Comparison of ENCODE assay signal across 1 cellular context in the genomic region with DNA sequence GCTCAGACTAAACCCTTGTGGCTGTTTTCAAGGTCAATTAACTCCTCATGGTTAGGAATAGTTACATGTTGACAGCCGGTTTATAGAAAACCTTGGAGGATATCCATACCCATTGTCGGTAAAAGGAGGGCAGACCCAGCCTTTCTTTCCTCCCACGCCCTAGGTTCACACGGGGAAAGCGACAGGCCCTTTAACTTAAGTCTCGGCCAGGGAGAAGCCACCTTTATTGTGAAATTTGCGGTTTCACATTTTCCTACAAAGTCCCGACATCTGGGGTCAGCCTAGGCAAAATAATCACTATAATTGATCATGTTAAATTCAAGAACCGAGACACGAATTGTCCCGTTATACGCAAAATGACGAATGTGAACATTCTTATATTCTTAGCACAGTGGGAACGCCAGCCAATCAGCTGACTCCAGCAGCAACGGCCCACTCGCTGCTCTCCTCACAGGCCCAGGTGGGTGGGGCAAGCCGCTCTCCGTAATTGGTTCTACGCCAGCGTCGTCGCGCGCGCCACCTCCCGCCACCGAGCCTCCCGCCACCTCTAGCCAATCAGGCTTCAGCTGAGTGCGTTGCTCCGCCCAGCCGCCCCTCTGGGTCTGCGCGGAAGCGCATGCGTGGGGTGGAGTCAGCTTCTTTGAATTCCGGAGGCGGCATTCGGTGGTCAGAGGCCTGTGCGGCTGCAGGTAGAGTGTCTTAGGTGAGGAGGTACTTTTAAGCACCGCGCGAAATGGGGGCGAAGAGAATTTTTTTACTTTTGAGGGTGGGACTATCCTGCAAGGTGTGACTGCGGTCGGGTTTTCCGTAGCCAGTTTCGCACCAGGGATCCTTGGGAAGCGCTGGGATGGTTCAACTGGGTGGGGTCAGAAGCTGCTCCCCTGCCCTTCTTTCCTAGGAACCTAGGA.
TF ChIP-seq lines count a peak whose summit lies in the region.

A gene with protein sequence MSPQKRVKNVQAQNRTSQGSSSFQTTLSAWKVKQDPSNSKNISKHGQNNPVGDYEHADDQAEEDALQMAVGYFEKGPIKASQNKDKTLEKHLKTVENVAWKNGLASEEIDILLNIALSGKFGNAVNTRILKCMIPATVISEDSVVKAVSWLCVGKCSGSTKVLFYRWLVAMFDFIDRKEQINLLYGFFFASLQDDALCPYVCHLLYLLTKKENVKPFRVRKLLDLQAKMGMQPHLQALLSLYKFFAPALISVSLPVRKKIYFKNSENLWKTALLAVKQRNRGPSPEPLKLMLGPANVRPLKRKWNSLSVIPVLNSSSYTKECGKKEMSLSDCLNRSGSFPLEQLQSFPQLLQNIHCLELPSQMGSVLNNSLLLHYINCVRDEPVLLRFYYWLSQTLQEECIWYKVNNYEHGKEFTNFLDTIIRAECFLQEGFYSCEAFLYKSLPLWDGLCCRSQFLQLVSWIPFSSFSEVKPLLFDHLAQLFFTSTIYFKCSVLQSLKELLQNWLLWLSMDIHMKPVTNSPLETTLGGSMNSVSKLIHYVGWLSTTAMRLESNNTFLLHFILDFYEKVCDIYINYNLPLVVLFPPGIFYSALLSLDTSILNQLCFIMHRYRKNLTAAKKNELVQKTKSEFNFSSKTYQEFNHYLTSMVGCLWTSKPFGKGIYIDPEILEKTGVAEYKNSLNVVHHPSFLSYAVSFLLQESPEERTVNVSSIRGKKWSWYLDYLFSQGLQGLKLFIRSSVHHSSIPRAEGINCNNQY (plus strand): TSS at position 659 of the 908 bp plus-strand sequence. CDS start 2,867 bp downstream, outside the sequence.

TF ChIP-seq in HepG2, 621 proteins besides CTCF, POLR2A, EP300 and RAD21 (continued from another document and continues in another):
- TF ChIP-seq, protein P1, sequence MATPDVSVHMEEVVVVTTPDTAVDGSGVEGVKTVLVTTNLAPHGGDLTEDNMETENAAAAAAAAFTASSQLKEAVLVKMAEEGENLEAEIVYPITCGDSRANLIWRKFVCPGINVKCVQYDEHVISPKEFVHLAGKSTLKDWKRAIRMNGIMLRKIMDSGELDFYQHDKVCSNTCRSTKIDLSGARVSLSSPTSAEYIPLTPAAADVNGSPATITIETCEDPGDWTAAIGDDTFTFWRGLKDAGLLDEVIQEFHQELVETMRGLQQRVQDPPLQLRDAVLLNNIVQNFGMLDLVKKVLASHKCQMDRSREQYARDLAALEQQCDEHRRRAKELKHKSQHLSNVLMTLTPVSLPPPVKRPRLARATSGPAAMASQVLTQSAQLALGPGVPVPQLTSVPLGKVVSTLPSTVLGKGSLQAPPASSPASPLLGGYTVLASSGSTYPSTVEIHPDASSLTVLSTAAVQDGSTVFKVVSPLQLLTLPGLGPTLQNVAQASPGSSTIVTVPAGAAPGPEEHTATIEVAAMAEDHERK (CRISPR knock-in tag; IDR thresholded peaks at IDR 0.05; ENCODE audit: low read depth) = 0 out of 2 replicates have a peak, but pooled peaks have one; percentile 23
- TF ChIP-seq NFYB (CRISPR knock-in tag; IDR thresholded peaks at IDR 0.05) (peak; percentile 82), MEIS1 (CRISPR knock-in tag; IDR thresholded peaks at IDR 0.05; ENCODE audit: borderline replicate concordance) (no peak), ZNF17 (CRISPR knock-in tag; IDR thresholded peaks at IDR 0.05) (no peak), CCDC6 (CRISPR knock-in tag; IDR thresholded peaks at IDR 0.05) (no peak; the same call in 1 of the 2 replicates), ZFP90 (CRISPR knock-in tag; IDR thresholded peaks at IDR 0.05; ENCODE audit: borderline replicate concordance) (no peak), MLLT10 (CRISPR knock-in tag; IDR thresholded peaks at IDR 0.05) (no peak), ELF3 (CRISPR knock-in tag; IDR thresholded peaks at IDR 0.05) (no peak), ZNF569 (CRISPR knock-in tag; IDR thresholded peaks at IDR 0.05; ENCODE audit: borderline replicate concordance) (no peak), REL (CRISPR knock-in tag; conservative IDR thresholded peaks at IDR 0.05) (no peak), ATF1 (CRISPR knock-in tag; IDR thresholded peaks at IDR 0.05) (no peak; the same call in 1 of the 2 replicates), RFXAP (CRISPR knock-in tag; IDR thresholded peaks at IDR 0.05; ENCODE audit: borderline replicate concordance) (0 out of 2 replicates have a peak, but pooled peaks have one; percentile 55), KMT2B (CRISPR knock-in tag; IDR thresholded peaks at IDR 0.05) (0 out of 2 replicates have a peak, but pooled peaks have one; percentile 22), NFE2 (CRISPR knock-in tag; IDR thresholded peaks at IDR 0.05) (no peak)
- TF ChIP-seq, protein P2, sequence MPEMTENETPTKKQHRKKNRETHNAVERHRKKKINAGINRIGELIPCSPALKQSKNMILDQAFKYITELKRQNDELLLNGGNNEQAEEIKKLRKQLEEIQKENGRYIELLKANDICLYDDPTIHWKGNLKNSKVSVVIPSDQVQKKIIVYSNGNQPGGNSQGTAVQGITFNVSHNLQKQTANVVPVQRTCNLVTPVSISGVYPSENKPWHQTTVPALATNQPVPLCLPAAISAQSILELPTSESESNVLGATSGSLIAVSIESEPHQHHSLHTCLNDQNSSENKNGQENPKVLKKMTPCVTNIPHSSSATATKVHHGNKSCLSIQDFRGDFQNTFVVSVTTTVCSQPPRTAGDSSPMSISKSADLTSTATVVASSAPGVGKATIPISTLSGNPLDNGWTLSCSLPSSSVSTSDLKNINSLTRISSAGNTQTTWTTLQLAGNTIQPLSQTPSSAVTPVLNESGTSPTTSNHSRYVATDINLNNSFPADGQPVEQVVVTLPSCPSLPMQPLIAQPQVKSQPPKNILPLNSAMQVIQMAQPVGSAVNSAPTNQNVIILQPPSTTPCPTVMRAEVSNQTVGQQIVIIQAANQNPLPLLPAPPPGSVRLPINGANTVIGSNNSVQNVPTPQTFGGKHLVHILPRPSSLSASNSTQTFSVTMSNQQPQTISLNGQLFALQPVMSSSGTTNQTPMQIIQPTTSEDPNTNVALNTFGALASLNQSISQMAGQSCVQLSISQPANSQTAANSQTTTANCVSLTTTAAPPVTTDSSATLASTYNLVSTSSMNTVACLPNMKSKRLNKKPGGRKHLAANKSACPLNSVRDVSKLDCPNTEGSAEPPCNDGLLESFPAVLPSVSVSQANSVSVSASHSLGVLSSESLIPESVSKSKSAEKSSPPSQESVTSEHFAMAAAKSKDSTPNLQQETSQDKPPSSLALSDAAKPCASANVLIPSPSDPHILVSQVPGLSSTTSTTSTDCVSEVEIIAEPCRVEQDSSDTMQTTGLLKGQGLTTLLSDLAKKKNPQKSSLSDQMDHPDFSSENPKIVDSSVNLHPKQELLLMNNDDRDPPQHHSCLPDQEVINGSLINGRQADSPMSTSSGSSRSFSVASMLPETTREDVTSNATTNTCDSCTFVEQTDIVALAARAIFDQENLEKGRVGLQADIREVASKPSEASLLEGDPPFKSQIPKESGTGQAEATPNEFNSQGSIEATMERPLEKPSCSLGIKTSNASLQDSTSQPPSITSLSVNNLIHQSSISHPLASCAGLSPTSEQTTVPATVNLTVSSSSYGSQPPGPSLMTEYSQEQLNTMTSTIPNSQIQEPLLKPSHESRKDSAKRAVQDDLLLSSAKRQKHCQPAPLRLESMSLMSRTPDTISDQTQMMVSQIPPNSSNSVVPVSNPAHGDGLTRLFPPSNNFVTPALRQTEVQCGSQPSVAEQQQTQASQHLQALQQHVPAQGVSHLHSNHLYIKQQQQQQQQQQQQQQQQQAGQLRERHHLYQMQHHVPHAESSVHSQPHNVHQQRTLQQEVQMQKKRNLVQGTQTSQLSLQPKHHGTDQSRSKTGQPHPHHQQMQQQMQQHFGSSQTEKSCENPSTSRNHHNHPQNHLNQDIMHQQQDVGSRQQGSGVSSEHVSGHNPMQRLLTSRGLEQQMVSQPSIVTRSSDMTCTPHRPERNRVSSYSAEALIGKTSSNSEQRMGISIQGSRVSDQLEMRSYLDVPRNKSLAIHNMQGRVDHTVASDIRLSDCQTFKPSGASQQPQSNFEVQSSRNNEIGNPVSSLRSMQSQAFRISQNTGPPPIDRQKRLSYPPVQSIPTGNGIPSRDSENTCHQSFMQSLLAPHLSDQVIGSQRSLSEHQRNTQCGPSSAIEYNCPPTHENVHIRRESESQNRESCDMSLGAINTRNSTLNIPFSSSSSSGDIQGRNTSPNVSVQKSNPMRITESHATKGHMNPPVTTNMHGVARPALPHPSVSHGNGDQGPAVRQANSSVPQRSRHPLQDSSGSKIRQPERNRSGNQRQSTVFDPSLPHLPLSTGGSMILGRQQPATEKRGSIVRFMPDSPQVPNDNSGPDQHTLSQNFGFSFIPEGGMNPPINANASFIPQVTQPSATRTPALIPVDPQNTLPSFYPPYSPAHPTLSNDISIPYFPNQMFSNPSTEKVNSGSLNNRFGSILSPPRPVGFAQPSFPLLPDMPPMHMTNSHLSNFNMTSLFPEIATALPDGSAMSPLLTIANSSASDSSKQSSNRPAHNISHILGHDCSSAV (CRISPR knock-in tag; IDR thresholded peaks at IDR 0.05; ENCODE audit: borderline replicate concordance) = no peak
- TF ChIP-seq, protein P3, sequence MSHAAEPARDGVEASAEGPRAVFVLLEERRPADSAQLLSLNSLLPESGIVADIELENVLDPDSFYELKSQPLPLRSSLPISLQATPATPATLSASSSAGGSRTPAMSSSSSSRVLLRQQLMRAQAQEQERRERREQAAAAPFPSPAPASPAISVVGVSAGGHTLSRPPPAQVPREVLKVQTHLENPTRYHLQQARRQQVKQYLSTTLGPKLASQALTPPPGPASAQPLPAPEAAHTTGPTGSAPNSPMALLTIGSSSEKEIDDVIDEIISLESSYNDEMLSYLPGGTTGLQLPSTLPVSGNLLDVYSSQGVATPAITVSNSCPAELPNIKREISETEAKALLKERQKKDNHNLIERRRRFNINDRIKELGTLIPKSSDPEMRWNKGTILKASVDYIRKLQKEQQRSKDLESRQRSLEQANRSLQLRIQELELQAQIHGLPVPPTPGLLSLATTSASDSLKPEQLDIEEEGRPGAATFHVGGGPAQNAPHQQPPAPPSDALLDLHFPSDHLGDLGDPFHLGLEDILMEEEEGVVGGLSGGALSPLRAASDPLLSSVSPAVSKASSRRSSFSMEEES (CRISPR knock-in tag; IDR thresholded peaks at IDR 0.05) = no peak
- TF ChIP-seq, protein P4, sequence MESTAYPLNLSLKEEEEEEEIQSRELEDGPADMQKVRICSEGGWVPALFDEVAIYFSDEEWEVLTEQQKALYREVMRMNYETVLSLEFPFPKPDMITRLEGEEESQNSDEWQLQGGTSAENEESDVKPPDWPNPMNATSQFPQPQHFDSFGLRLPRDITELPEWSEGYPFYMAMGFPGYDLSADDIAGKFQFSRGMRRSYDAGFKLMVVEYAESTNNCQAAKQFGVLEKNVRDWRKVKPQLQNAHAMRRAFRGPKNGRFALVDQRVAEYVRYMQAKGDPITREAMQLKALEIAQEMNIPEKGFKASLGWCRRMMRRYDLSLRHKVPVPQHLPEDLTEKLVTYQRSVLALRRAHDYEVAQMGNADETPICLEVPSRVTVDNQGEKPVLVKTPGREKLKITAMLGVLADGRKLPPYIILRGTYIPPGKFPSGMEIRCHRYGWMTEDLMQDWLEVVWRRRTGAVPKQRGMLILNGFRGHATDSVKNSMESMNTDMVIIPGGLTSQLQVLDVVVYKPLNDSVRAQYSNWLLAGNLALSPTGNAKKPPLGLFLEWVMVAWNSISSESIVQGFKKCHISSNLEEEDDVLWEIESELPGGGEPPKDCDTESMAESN (CRISPR knock-in tag; conservative IDR thresholded peaks at IDR 0.05) = no peak
- TF ChIP-seq, protein P5, sequence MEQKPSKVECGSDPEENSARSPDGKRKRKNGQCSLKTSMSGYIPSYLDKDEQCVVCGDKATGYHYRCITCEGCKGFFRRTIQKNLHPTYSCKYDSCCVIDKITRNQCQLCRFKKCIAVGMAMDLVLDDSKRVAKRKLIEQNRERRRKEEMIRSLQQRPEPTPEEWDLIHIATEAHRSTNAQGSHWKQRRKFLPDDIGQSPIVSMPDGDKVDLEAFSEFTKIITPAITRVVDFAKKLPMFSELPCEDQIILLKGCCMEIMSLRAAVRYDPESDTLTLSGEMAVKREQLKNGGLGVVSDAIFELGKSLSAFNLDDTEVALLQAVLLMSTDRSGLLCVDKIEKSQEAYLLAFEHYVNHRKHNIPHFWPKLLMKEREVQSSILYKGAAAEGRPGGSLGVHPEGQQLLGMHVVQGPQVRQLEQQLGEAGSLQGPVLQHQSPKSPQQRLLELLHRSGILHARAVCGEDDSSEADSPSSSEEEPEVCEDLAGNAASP (CRISPR knock-in tag; IDR thresholded peaks at IDR 0.05; ENCODE audit: borderline replicate concordance) = no peak
- TF ChIP-seq, protein P6, sequence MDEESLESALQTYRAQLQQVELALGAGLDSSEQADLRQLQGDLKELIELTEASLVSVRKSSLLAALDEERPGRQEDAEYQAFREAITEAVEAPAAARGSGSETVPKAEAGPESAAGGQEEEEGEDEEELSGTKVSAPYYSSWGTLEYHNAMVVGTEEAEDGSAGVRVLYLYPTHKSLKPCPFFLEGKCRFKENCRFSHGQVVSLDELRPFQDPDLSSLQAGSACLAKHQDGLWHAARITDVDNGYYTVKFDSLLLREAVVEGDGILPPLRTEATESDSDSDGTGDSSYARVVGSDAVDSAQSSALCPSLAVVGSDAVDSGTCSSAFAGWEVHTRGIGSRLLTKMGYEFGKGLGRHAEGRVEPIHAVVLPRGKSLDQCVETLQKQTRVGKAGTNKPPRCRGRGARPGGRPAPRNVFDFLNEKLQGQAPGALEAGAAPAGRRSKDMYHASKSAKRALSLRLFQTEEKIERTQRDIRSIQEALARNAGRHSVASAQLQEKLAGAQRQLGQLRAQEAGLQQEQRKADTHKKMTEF (CRISPR knock-in tag; IDR thresholded peaks at IDR 0.05) = no peak
- TF ChIP-seq, protein P7, sequence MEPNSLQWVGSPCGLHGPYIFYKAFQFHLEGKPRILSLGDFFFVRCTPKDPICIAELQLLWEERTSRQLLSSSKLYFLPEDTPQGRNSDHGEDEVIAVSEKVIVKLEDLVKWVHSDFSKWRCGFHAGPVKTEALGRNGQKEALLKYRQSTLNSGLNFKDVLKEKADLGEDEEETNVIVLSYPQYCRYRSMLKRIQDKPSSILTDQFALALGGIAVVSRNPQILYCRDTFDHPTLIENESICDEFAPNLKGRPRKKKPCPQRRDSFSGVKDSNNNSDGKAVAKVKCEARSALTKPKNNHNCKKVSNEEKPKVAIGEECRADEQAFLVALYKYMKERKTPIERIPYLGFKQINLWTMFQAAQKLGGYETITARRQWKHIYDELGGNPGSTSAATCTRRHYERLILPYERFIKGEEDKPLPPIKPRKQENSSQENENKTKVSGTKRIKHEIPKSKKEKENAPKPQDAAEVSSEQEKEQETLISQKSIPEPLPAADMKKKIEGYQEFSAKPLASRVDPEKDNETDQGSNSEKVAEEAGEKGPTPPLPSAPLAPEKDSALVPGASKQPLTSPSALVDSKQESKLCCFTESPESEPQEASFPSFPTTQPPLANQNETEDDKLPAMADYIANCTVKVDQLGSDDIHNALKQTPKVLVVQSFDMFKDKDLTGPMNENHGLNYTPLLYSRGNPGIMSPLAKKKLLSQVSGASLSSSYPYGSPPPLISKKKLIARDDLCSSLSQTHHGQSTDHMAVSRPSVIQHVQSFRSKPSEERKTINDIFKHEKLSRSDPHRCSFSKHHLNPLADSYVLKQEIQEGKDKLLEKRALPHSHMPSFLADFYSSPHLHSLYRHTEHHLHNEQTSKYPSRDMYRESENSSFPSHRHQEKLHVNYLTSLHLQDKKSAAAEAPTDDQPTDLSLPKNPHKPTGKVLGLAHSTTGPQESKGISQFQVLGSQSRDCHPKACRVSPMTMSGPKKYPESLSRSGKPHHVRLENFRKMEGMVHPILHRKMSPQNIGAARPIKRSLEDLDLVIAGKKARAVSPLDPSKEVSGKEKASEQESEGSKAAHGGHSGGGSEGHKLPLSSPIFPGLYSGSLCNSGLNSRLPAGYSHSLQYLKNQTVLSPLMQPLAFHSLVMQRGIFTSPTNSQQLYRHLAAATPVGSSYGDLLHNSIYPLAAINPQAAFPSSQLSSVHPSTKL (CRISPR knock-in tag; IDR thresholded peaks at IDR 0.05) = no peak
- TF ChIP-seq, protein P8, sequence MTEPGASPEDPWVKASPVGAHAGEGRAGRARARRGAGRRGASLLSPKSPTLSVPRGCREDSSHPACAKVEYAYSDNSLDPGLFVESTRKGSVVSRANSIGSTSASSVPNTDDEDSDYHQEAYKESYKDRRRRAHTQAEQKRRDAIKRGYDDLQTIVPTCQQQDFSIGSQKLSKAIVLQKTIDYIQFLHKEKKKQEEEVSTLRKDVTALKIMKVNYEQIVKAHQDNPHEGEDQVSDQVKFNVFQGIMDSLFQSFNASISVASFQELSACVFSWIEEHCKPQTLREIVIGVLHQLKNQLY (CRISPR knock-in tag; IDR thresholded peaks at IDR 0.05) = no peak
